Comparison of ENCODE assay signal across 23 cellular contexts in genomic region chr18:40993363-40993762, GRCh38.
"Had no signal": no experiment of that assay in that cellular context is flagged by ENCODE, and none has a peak within 500 bp of the region (broad histone marks: within the 10 kb centered on the region; RNA-seq: fewer than 3 reads in every experiment).

No MANE protein-coding gene starts in this region.

- H3K27ac Mint-ChIP-seq: dendritic cell treated with granulocyte-macrophage colony-stimulating factor and Interleukin-4, amounts not matched to agents 40 ng/mL and 50 ng/mL, for 4 days; effector memory CD8-positive, alpha-beta T cell; endodermal cell; immature natural killer cell; mesothelial cell of epicardium; naive B cell had no signal

- H3K36me3 Mint-ChIP-seq: immature natural killer cell, mesothelial cell of epicardium, naive B cell had no signal

- H3K27me3 ChIP-seq: colonic mucosa, esophagus muscularis mucosa, gastroesophageal sphincter, heart left ventricle, hepatocyte, left lung had no signal

- H3K4me1 ChIP-seq: colonic mucosa, esophagus muscularis mucosa, foreskin keratinocyte, gastroesophageal sphincter, heart left ventricle, left lung, lower lobe of right lung had no signal

- H3K36me3 ChIP-seq: colonic mucosa, esophagus muscularis mucosa, gastroesophageal sphincter, heart left ventricle, left lung, lower lobe of right lung had no signal

- H3K4me1 Mint-ChIP-seq: immature natural killer cell, mesothelial cell of epicardium, naive B cell had no signal

- H3K27ac ChIP-seq: colonic mucosa, epithelial cell of prostate, esophagus muscularis mucosa, foreskin keratinocyte, gastroesophageal sphincter, heart left ventricle, hepatocyte, left lung, lower lobe of right lung had no signal

- H3K4me3 ChIP-seq: colonic mucosa, esophagus muscularis mucosa, gastroesophageal sphincter, heart left ventricle, hepatocyte, left lung, lower lobe of right lung, mucosa of descending colon had no signal

- H3K9me3 Mint-ChIP-seq: dendritic cell treated with granulocyte-macrophage colony-stimulating factor and Interleukin-4, amounts not matched to agents 40 ng/mL and 50 ng/mL, for 4 days; endodermal cell had no signal

- H3K4me2 ChIP-seq: hepatocyte had no signal

- DNase-seq: colonic mucosa; cortex of kidney; effector CD8-positive, alpha-beta T cell; effector memory CD8-positive, alpha-beta T cell; endodermal cell; foreskin keratinocyte; heart left ventricle; hypothalamus; immature natural killer cell; islet precursor cell; left cardiac atrium; left lung; left ventricle myocardium superior; lower lobe of right lung; mesenchymal stem cell; mucosa of descending colon; naive B cell had no signal

- H3K4me3 Mint-ChIP-seq: dendritic cell treated with granulocyte-macrophage colony-stimulating factor and Interleukin-4, amounts not matched to agents 40 ng/mL and 50 ng/mL, for 4 days; effector memory CD8-positive, alpha-beta T cell; endodermal cell; immature natural killer cell; mesothelial cell of epicardium; naive B cell had no signal

- H3K27me3 Mint-ChIP-seq: dendritic cell treated with granulocyte-macrophage colony-stimulating factor and Interleukin-4, amounts not matched to agents 40 ng/mL and 50 ng/mL, for 4 days; effector memory CD8-positive, alpha-beta T cell; naive B cell had no signal

- H3K9me3 ChIP-seq: colonic mucosa, esophagus muscularis mucosa, gastroesophageal sphincter, heart left ventricle, left lung, lower lobe of right lung, mucosa of descending colon had no signal

- ATAC-seq: effector memory CD8-positive, alpha-beta T cell; foreskin keratinocyte; gastroesophageal sphincter; heart left ventricle; left cardiac atrium; left lung; left ventricle myocardium superior; lower lobe of right lung; mucosa of descending colon had no signal
